ENCODE assay signal across 16 cellular contexts in the genomic region with DNA sequence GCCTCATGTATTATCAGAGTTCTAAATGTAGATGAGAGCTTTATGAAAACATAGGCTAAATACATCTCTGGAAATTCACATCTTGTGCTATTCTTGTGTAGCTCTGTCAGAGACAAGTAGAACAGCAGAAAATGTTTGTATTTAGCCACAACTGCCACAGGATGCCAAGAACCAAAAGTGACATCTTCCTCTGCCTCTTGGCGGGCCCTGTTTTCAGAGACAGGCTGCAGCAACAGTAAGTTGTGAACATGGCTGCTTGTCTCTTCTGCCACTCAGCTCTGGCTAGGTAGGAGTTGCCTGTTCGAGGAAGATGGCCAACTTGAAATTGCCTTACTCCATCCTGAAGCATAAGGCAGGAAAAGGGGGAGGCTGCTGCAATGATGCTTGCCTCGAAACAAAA. TPM values are rescaled to one million over a fixed set of nuclear protein-coding genes. Genes with fewer than 3 reads are reported as not detected.
DNase-seq lines count a peak whose midpoint lies in the region; ATAC-seq, FAIRE-seq and TF ChIP-seq lines count a peak whose summit lies in the region.
"Had no signal": no experiment of that assay in that cellular context is flagged by ENCODE, and none has a peak within 500 bp of the region (broad histone marks: within the 10 kb centered on the region; RNA-seq: fewer than 3 reads in every experiment).

No MANE protein-coding gene starts in this region.

- H3K9me3 Mint-ChIP-seq in CD8-positive, alpha-beta memory T cell, result no peaks in the 10 kb centered on the region
- no peaks in the 10 kb centered on the region for H3K9me3 Mint-ChIP-seq in effector memory CD8-positive, alpha-beta T cell
- no peaks in the 10 kb centered on the region for H3K9me3 Mint-ChIP-seq in natural killer cell
- H3K9me3 Mint-ChIP-seq: CD8-positive, alpha-beta T cell had no signal

- intact Hi-C loops in natural killer cell (cut with micrococcal nuclease), result no loop called here

- no peaks in the 10 kb centered on the region for H3K9me3 ChIP-seq in CD8-positive, alpha-beta memory T cell (ENCODE audit: low read length)
- H3K9me3 ChIP-seq: BE2C had no signal

- TF ChIP-seq CTCF in natural killer cell (IDR thresholded peaks at IDR 0.05), result no peak

- no peak for ATAC-seq in effector memory CD8-positive, alpha-beta T cell (replicated peaks)
- peak; percentile 61 to 83 (median 78) for ATAC-seq in natural killer cell
- no peak for ATAC-seq in GM21737 (IDR thresholded peaks at IDR 0.05; ENCODE audit: unreplicated experiment)
- ATAC-seq: CD8-positive, alpha-beta T cell; HCT116 had no signal

- CTCF ChIA-PET in CD8-positive, alpha-beta memory T cell (lab: Charles Lee), result no interaction called here

- H3K4me1 ChIP-seq in CD8-positive, alpha-beta memory T cell (ENCODE audit: insufficient read depth, low read length), result no peaks in the 10 kb centered on the region
- H3K4me1 ChIP-seq: BE2C had no signal

- H3K27ac ChIP-seq in CD8-positive, alpha-beta memory T cell (ENCODE audit: low read depth, low read length), result no peak overlapping the region
- H3K27ac ChIP-seq in temporal lobe (ENCODE audit: low read depth, low read length), result peak overlapping the region; percentile 6
- H3K27ac ChIP-seq: C4-2B, HL-60 had no signal

- H3K36me3 ChIP-seq in CD8-positive, alpha-beta memory T cell (ENCODE audit: insufficient read depth, low read length), result peaks cover 23% of the 10 kb centered on the region

- no peak for FAIRE-seq in GM12891 (lab: Jason Lieb, UNC)
- FAIRE-seq: A204.1, H54 had no signal

- POLR2A ChIA-PET in CD8-positive, alpha-beta memory T cell (lab: Charles Lee), result no interaction called here

- H3K27ac Mint-ChIP-seq in CD8-positive, alpha-beta memory T cell, result peak overlapping the region in 5 of 8 donors; percentile 25 to 78 (median 57)
- peak overlapping the region; percentile 15 for H3K27ac Mint-ChIP-seq in effector memory CD8-positive, alpha-beta T cell
- peak overlapping the region; percentile 91 to 94 for H3K27ac Mint-ChIP-seq in natural killer cell
- H3K27ac Mint-ChIP-seq: CD8-positive, alpha-beta T cell had no signal

- no peaks in the 10 kb centered on the region for H3K27me3 ChIP-seq in CD8-positive, alpha-beta memory T cell (ENCODE audit: insufficient read depth, low read length, poor library complexity, severe bottlenecking)
- H3K27me3 ChIP-seq: BE2C had no signal

- H3K4me3 Mint-ChIP-seq in CD8-positive, alpha-beta memory T cell, result no peak overlapping the region
- no peak overlapping the region for H3K4me3 Mint-ChIP-seq in effector memory CD8-positive, alpha-beta T cell
- peak overlapping the region; percentile 74 for H3K4me3 Mint-ChIP-seq in natural killer cell
- H3K4me3 Mint-ChIP-seq: CD8-positive, alpha-beta T cell had no signal

- no peak for DNase-seq in CD8-positive, alpha-beta memory T cell
- no peak for DNase-seq in effector memory CD8-positive, alpha-beta T cell
- no peak for DNase-seq in natural killer cell
- DNase-seq in GM12891 (ENCODE audit: insufficient read length, low spot score), result no peak
- DNase-seq in stimulated activated CD4-positive, alpha-beta T cell treated with anti-CD3 and anti-CD28 coated beads, Interleukin-4, amount 100 ng/mL, for 1 hour, result no peak
- DNase-seq: BE2C; CD8-positive, alpha-beta T cell; DMS53; GF-D8 had no signal

- no peaks in the 10 kb centered on the region for H3K27me3 Mint-ChIP-seq in CD8-positive, alpha-beta memory T cell
- H3K27me3 Mint-ChIP-seq in effector memory CD8-positive, alpha-beta T cell, result no peaks in the 10 kb centered on the region
- H3K27me3 Mint-ChIP-seq in natural killer cell (ENCODE audit: low read depth in 2 of 2), result no peaks in the 10 kb centered on the region

- H3K4me1 Mint-ChIP-seq in CD8-positive, alpha-beta memory T cell, result peaks cover 7 to 17% (median 11%) of the 10 kb centered on the region in 3 donors
- peaks cover 4 to 7% of the 10 kb centered on the region in 2 donors for H3K4me1 Mint-ChIP-seq in effector memory CD8-positive, alpha-beta T cell (ENCODE audit: low read depth in 2 of 2)
- peaks cover 52 to 68% of the 10 kb centered on the region in 2 donors for H3K4me1 Mint-ChIP-seq in natural killer cell

- TF ChIP-seq POLR2A in GM12891 (IDR thresholded peaks at IDR 0.05; ENCODE audit: low read depth, low read length), result no peak

- H3K36me3 Mint-ChIP-seq in CD8-positive, alpha-beta memory T cell, result peaks cover 10 to 91% (median 31%) of the 10 kb centered on the region in 3 donors
- H3K36me3 Mint-ChIP-seq in effector memory CD8-positive, alpha-beta T cell (ENCODE audit: insufficient read depth), result peaks cover 40% of the 10 kb centered on the region
- H3K36me3 Mint-ChIP-seq in natural killer cell, result peaks cover 20% of the 10 kb centered on the region

- H3K4me3 ChIP-seq in CD8-positive, alpha-beta memory T cell (ENCODE audit: low read length), result no peak overlapping the region

TF ChIP-seq in GM12891, 5 proteins besides CTCF, POLR2A, EP300 and RAD21:
- TF ChIP-seq POLR2AphosphoS5 (IDR thresholded peaks at IDR 0.05; ENCODE audit: low read depth, low read length) (no peak), TAF1 (IDR thresholded peaks at IDR 0.05; ENCODE audit: low read depth, low read length) (no peak), POU2F2 (IDR thresholded peaks at IDR 0.05; ENCODE audit: low read depth, low read length) (no peak), PAX5 (IDR thresholded peaks at IDR 0.05; ENCODE audit: insufficient read depth, low read length, severe bottlenecking) (no peak), SPI1 (IDR thresholded peaks at IDR 0.05; ENCODE audit: low read depth, low read length) (no peak)

RNA-seq across cellular contexts. Expression of a gene that starts 30.4 kb away (rescaled TPM):
- 10 to 100 TPM; 57.1 to 57.9 TPM for total RNA-seq in CD8-positive, alpha-beta memory T cell
- polyA plus RNA-seq in CD8-positive, alpha-beta memory T cell, result 52.1 TPM
- 100 to 1,000 TPM; 111 to 160 (median 137) TPM for total RNA-seq in natural killer cell
- total RNA-seq in temporal lobe, result 50.9 TPM
- 19.0 TPM for polyA plus RNA-seq in GM12891 (2012; ENCODE audit: low read depth, missing spikeins)

RNA-seq across cellular contexts. Expression of a gene that starts 30.9 kb away (rescaled TPM):
- total RNA-seq in CD8-positive, alpha-beta memory T cell, result 100 to 1,000 TPM; 110 to 115 TPM
- 16.4 TPM for polyA plus RNA-seq in CD8-positive, alpha-beta memory T cell
- 100 to 1,000 TPM; 155 to 168 (median 165) TPM for total RNA-seq in natural killer cell
- total RNA-seq in temporal lobe, result 15.7 TPM
- 54.3 TPM for polyA plus RNA-seq in GM12891 (2012; ENCODE audit: low read depth, missing spikeins)

Comparison
In these comparisons a context has a peak if more than half of its experiments do, and no peak if none do; other contexts are left out.
1. H3K27ac Mint-ChIP-seq: peak in every context shown above with its lines; median percentile 92 in natural killer cell; 57 in CD8-positive, alpha-beta memory T cell; 15 in effector memory CD8-positive, alpha-beta T cell.
2. ATAC-seq: peak in natural killer cell (3 of 3); none in effector memory CD8-positive, alpha-beta T cell (single experiment) and GM21737 (single experiment).